In genomic region chr10:101561068-101561915, GRCh38 we compare ENCODE assay signal across 1 cellular context.
TF ChIP-seq lines count a peak whose summit lies in the region.

No MANE protein-coding gene starts in this region.

TF ChIP-seq in IMR-90, 13 proteins besides CTCF, POLR2A, EP300 and RAD21:
- no peak for TF ChIP-seq USF2 (IDR thresholded peaks at IDR 0.05; ENCODE audit: low read depth, low read length)
- no peak for TF ChIP-seq NFE2L2 (IDR thresholded peaks at IDR 0.05; ENCODE audit: low read depth, low read length)
- no peak for TF ChIP-seq BHLHE40 (IDR thresholded peaks at IDR 0.05; ENCODE audit: low read depth, low read length)
- no peak for TF ChIP-seq MXI1 (IDR thresholded peaks at IDR 0.05; ENCODE audit: borderline replicate concordance, low read depth, low read length)
- no peak for TF ChIP-seq RFX5 (IDR thresholded peaks at IDR 0.05; ENCODE audit: low read depth, low read length)
- no peak for TF ChIP-seq RCOR1 (IDR thresholded peaks at IDR 0.05; ENCODE audit: insufficient replicate concordance, low read length)
- TF ChIP-seq CEBPB (IDR thresholded peaks at IDR 0.05; ENCODE audit: low read depth, low read length), result no peak
- TF ChIP-seq FOS (IDR thresholded peaks at IDR 0.05; ENCODE audit: low read depth, low read length), result no peak
- TF ChIP-seq MAZ (IDR thresholded peaks at IDR 0.05; ENCODE audit: borderline replicate concordance, low read depth, low read length), result no peak
- TF ChIP-seq SMC3 (IDR thresholded peaks at IDR 0.05; ENCODE audit: low read depth, low read length), result no peak
- TF ChIP-seq MAFK (IDR thresholded peaks at IDR 0.05; ENCODE audit: low read depth, low read length), result no peak
- TF ChIP-seq ELK1 (IDR thresholded peaks at IDR 0.05; ENCODE audit: borderline replicate concordance, low read depth, low read length), result no peak
- no peak for TF ChIP-seq CHD1 (IDR thresholded peaks at IDR 0.05; ENCODE audit: low read depth, low read length)
